ENCODE assay signal across 14 cellular contexts in the genomic region with DNA sequence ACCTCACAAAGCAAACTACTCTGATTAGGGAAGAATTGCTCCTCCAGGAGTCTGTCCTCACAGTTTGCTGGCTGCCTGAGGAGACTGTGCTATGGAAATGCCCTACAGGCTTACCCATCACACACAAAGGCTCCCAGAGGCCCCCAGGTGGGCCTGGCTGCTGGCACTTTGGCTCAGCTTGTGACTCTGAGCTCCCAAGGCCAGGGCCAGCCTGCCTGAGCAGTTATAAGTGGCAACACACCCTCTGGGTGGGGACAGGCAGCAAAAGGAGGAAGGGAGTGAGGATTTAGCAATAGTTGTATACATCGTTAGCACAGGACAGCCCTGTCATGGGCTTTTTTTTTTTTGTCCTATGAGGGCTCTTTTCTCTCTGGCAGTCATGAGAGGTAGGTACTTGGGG.
DNase-seq lines count a peak whose midpoint lies in the region; ATAC-seq and TF ChIP-seq lines count a peak whose summit lies in the region.
"Had no signal": no experiment of that assay in that cellular context is flagged by ENCODE, and none has a peak within 500 bp of the region (broad histone marks: within the 10 kb centered on the region; RNA-seq: fewer than 3 reads in every experiment).

No MANE protein-coding gene starts in this region.

- peak; percentile 74 for DNase-seq in CD1c-positive myeloid dendritic cell (ENCODE audit: extremely low spot score)
- DNase-seq in NCI-H345 treated with DMSO at 0.1 percent for 48 hours (lab: John Stamatoyannopoulos, UW; ENCODE audit: unreplicated experiment): peak; percentile 3
- no peak for DNase-seq in naive thymus-derived CD4-positive, alpha-beta T cell
- DNase-seq in natural killer cell: no peak
- no peak for DNase-seq in WERI-Rb-1
- no peak for DNase-seq in DMS79 treated with DMSO at 0.1 percent for 48 hours (lab: John Stamatoyannopoulos, UW)
- DNase-seq: activated CD4-positive, alpha-beta T cell treated with anti-CD3 and anti-CD28 coated beads for 48 hours; activated gamma-delta T cell; NCI-H1417 treated with DMSO at 0.1 percent for 48 hours; stimulated activated CD4-positive, alpha-beta T cell treated with anti-CD3 and anti-CD28 coated beads, Interleukin-2, amount 100 ng/mL, for 24 hours; substantia nigra had no signal

- intact Hi-C loops in naive thymus-derived CD4-positive, alpha-beta T cell (cut with micrococcal nuclease): no loop called here
- intact Hi-C loops in natural killer cell (cut with micrococcal nuclease): no loop called here

- TF ChIP-seq CTCF in gastroesophageal sphincter (IDR thresholded peaks at IDR 0.05): no peak
- TF ChIP-seq CTCF in natural killer cell (IDR thresholded peaks at IDR 0.05): no peak
- no peak for TF ChIP-seq CTCF in WERI-Rb-1 (IDR thresholded peaks at IDR 0.05; ENCODE audit: low read depth, low read length)

- H3K4me3 ChIP-seq in gastroesophageal sphincter (no peak overlapping the region), WERI-Rb-1 (ENCODE audit: low read depth, low read length) (no peak overlapping the region)
- no peak overlapping the region for H3K4me3 ChIP-seq in naive thymus-derived CD4-positive, alpha-beta T cell (ENCODE audit: low read length)

- no peaks in the 10 kb centered on the region for H3K9me3 Mint-ChIP-seq in naive thymus-derived CD4-positive, alpha-beta T cell
- no peaks in the 10 kb centered on the region for H3K9me3 Mint-ChIP-seq in natural killer cell
- H3K9me3 Mint-ChIP-seq: natural killer cell treated with Interleukin-12 subunit alpha and Interleukin-12 subunit beta and Interleukin-15 and Interleukin-18, amount 100 ng/mL, for 72 hours had no signal

- peaks cover 5 to 22% (median 13%) of the 10 kb centered on the region in 7 donors for H3K4me1 Mint-ChIP-seq in naive thymus-derived CD4-positive, alpha-beta T cell
- peaks cover 7 to 10% of the 10 kb centered on the region in 2 donors for H3K4me1 Mint-ChIP-seq in natural killer cell

- H3K36me3 Mint-ChIP-seq in naive thymus-derived CD4-positive, alpha-beta T cell: no peaks in the 10 kb centered on the region
- H3K36me3 Mint-ChIP-seq in natural killer cell: no peaks in the 10 kb centered on the region
- H3K36me3 Mint-ChIP-seq: natural killer cell treated with Interleukin-12 subunit alpha and Interleukin-12 subunit beta and Interleukin-15 and Interleukin-18, amount 100 ng/mL, for 72 hours had no signal

- no peak overlapping the region for H3K4me3 Mint-ChIP-seq in naive thymus-derived CD4-positive, alpha-beta T cell
- no peak overlapping the region for H3K4me3 Mint-ChIP-seq in natural killer cell
- H3K4me3 Mint-ChIP-seq: natural killer cell treated with Interleukin-12 subunit alpha and Interleukin-12 subunit beta and Interleukin-15 and Interleukin-18, amount 100 ng/mL, for 72 hours had no signal

- H3K36me3 ChIP-seq in gastroesophageal sphincter (peaks cover 0 to 14% of the 10 kb centered on the region in 2 donors), WERI-Rb-1 (peaks cover 10% of the 10 kb centered on the region; the same call in 1 of the 2 replicates)
- H3K36me3 ChIP-seq in naive thymus-derived CD4-positive, alpha-beta T cell (ENCODE audit: control insufficient read depth in 2 of 3, insufficient read depth in 3 of 3, low read length in 3 of 3): no peaks in the 10 kb centered on the region

- TF ChIP-seq POLR2A in gastroesophageal sphincter (IDR thresholded peaks at IDR 0.05): no peak

- H3K27me3 Mint-ChIP-seq in naive thymus-derived CD4-positive, alpha-beta T cell: peaks cover 15 to 63% (median 31%) of the 10 kb centered on the region in 5 donors
- peaks cover 3 to 13% of the 10 kb centered on the region in 2 donors for H3K27me3 Mint-ChIP-seq in natural killer cell (ENCODE audit: low read depth in 2 of 2)

- H3K27ac Mint-ChIP-seq in naive thymus-derived CD4-positive, alpha-beta T cell: no peak overlapping the region
- no peak overlapping the region for H3K27ac Mint-ChIP-seq in natural killer cell
- H3K27ac Mint-ChIP-seq: natural killer cell treated with Interleukin-12 subunit alpha and Interleukin-12 subunit beta and Interleukin-15 and Interleukin-18, amount 100 ng/mL, for 72 hours had no signal

- WGBS in gastroesophageal sphincter (ENCODE audit: low coverage in 1 of 2), 2 donors: 50% methylated on average over 1 of the region's 1 CpG; no CpG with 5 or more reads in 1 of the 2 donors

- H3K27ac ChIP-seq in gastroesophageal sphincter (peak overlapping the region in 3 of 4 donors; percentile 61 to 82 (median 81)), WERI-Rb-1 (no peak overlapping the region)
- no peak overlapping the region for H3K27ac ChIP-seq in naive thymus-derived CD4-positive, alpha-beta T cell (ENCODE audit: low read depth, low read length)

- TF ChIP-seq EP300 in gastroesophageal sphincter (IDR thresholded peaks at IDR 0.05): no peak

- POLR2A ChIA-PET in naive thymus-derived CD4-positive, alpha-beta T cell (lab: Charles Lee): no interaction called here

- no peaks in the 10 kb centered on the region for H3K9me3 ChIP-seq in gastroesophageal sphincter
- no peaks in the 10 kb centered on the region for H3K9me3 ChIP-seq in naive thymus-derived CD4-positive, alpha-beta T cell (ENCODE audit: control insufficient read depth in 2 of 3, low read length in 3 of 3)
- no peaks in the 10 kb centered on the region for H3K9me3 ChIP-seq in WERI-Rb-1 (ENCODE audit: severe bottlenecking)

- H3K4me1 ChIP-seq in gastroesophageal sphincter: peaks cover 21 to 92% (median 31%) of the 10 kb centered on the region in 3 donors
- peaks cover 0 to 8% of the 10 kb centered on the region in 2 donors for H3K4me1 ChIP-seq in naive thymus-derived CD4-positive, alpha-beta T cell (ENCODE audit: control insufficient read depth in 2 of 2, insufficient read depth in 2 of 2, low read length in 2 of 2)

- ATAC-seq in gastroesophageal sphincter (peak; percentile 59), natural killer cell (no peak), HG03280 (IDR thresholded peaks at IDR 0.05; ENCODE audit: unreplicated experiment) (no peak)
- peak; percentile 88 for ATAC-seq in naive thymus-derived CD4-positive, alpha-beta T cell

- H3K27me3 ChIP-seq in gastroesophageal sphincter: no peaks in the 10 kb centered on the region
- no peaks in the 10 kb centered on the region for H3K27me3 ChIP-seq in naive thymus-derived CD4-positive, alpha-beta T cell (ENCODE audit: control insufficient read depth in 2 of 2, insufficient read depth in 2 of 2, low read length in 2 of 2)
- no peaks in the 10 kb centered on the region for H3K27me3 ChIP-seq in WERI-Rb-1 (ENCODE audit: insufficient read depth, low read depth, severe bottlenecking)

- CTCF ChIA-PET in naive thymus-derived CD4-positive, alpha-beta T cell (lab: Charles Lee): no interaction called here

Comparison
In these comparisons a context has a peak if more than half of its experiments do, and no peak if none do; other contexts are left out.
1. DNase-seq: peak in CD1c-positive myeloid dendritic cell (single experiment) and NCI-H345 treated with DMSO at 0.1 percent for 48 hours (single experiment); none in naive thymus-derived CD4-positive, alpha-beta T cell (0 of 9), natural killer cell (single experiment), WERI-Rb-1 (single experiment) and DMS79 treated with DMSO at 0.1 percent for 48 hours (single experiment).
2. ATAC-seq: peak in gastroesophageal sphincter (single experiment) and naive thymus-derived CD4-positive, alpha-beta T cell (single experiment); none in natural killer cell (0 of 3) and HG03280 (single experiment).
3. H3K27ac ChIP-seq: peak in gastroesophageal sphincter (3 of 4); none in naive thymus-derived CD4-positive, alpha-beta T cell (single experiment) and WERI-Rb-1 (single experiment).